ENCODE assay signal across 1 cellular context in the genomic region with DNA sequence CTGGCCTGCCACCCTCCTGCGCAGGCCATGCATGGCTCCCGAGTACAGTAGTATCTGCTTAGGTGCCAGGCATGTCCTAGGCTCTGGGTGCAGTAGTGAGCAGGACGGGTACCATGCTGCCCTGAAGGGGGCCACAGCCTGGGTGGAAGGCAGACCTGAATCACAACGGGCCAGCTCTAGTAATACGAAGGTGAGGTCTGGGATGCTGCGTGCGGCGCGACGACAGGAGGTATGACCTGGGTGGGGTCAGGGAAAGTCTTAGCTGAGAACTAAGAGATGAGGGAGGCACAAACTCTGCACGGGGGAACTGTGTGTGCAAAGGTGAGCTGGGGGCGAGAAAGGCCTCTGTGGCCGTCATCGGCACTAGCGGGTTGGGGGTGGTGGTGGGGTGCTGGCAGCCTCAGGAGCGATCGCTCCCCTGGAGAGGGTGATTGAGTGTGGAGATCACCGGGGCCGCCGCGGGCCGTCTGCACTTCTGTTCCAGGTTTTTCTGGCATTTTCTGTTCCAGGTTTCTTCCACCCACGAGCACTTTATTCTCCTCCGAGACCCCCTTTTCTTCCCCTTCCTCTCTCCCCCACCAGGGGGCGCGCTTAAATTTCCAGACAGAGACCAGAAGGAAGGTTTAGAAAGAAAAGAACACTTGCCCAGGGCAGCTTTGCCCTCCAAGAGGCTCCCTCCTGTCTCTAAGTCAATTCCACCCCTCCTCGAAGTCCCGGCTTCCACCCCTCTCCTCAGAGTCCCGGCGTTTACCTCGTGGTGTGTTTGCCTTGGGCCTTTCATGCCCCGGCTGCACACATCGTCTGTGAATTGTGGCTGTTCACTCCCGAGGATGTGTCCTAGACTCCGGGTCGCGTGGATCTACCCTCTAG.
TF ChIP-seq lines count a peak whose summit lies in the region.

No MANE protein-coding gene starts in this region.

TF ChIP-seq in K562, 482 proteins besides CTCF, POLR2A, EP300 and RAD21 (continued from another document):
- TF ChIP-seq, protein P1, sequence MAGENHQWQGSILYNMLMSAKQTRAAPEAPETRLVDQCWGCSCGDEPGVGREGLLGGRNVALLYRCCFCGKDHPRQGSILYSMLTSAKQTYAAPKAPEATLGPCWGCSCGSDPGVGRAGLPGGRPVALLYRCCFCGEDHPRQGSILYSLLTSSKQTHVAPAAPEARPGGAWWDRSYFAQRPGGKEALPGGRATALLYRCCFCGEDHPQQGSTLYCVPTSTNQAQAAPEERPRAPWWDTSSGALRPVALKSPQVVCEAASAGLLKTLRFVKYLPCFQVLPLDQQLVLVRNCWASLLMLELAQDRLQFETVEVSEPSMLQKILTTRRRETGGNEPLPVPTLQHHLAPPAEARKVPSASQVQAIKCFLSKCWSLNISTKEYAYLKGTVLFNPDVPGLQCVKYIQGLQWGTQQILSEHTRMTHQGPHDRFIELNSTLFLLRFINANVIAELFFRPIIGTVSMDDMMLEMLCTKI (IDR thresholded peaks at IDR 0.05; ENCODE audit: partially characterized antibody), result no peak
- TF ChIP-seq HNRNPK (IDR thresholded peaks at IDR 0.05; ENCODE audit: low read depth, low read length, poor library complexity, severe bottlenecking) (no peak), TRIM25 (IDR thresholded peaks at IDR 0.05; ENCODE audit: borderline replicate concordance) (no peak), ZNF507 (tag; conservative IDR thresholded peaks at IDR 0.05) (no peak), MEIS2 (IDR thresholded peaks at IDR 0.05; ENCODE audit: partially characterized antibody) (no peak), THAP12 (CRISPR knock-in tag; IDR thresholded peaks at IDR 0.05) (no peak), BCOR (IDR thresholded peaks at IDR 0.05) (no peak), ZNF384 (IDR thresholded peaks at IDR 0.05; ENCODE audit: low read depth, low read length) (no peak), NFATC3 (IDR thresholded peaks at IDR 0.05) (no peak), ARID2 (IDR thresholded peaks at IDR 0.05) (peak; percentile 71), GATAD2A (IDR thresholded peaks at IDR 0.05) (no peak), CCNT2 (IDR thresholded peaks at IDR 0.05; ENCODE audit: borderline replicate concordance, extremely low read depth, insufficient read length, low read depth, low read length) (no peak), RCOR1 (IDR thresholded peaks at IDR 0.05; ENCODE audit: borderline replicate concordance in 1 of 2, low read depth in 2 of 2, low read length in 2 of 2) (0 out of 4 replicates have a peak, but pooled peaks of 1 of the 2 experiments have one; percentile 16), THRB (CRISPR knock-in tag; conservative IDR thresholded peaks at IDR 0.05) (no peak), EHMT2 (IDR thresholded peaks at IDR 0.05) (no peak), USF1 (CRISPR knock-in tag; IDR thresholded peaks at IDR 0.05) (no peak), PML (IDR thresholded peaks at IDR 0.05; ENCODE audit: low read length) (no peak), STAT5B (CRISPR knock-in tag; IDR thresholded peaks at IDR 0.05) (no peak), ZKSCAN3 (CRISPR knock-in tag; IDR thresholded peaks at IDR 0.05) (no peak), ZSCAN32 (CRISPR knock-in tag; IDR thresholded peaks at IDR 0.05) (no peak), SMAD4 (CRISPR knock-in tag; conservative IDR thresholded peaks at IDR 0.05) (peak; percentile 57; the same call in 1 of the 2 replicates), CBFB (CRISPR knock-in tag; IDR thresholded peaks at IDR 0.05) (no peak)
- TF ChIP-seq, protein P2, sequence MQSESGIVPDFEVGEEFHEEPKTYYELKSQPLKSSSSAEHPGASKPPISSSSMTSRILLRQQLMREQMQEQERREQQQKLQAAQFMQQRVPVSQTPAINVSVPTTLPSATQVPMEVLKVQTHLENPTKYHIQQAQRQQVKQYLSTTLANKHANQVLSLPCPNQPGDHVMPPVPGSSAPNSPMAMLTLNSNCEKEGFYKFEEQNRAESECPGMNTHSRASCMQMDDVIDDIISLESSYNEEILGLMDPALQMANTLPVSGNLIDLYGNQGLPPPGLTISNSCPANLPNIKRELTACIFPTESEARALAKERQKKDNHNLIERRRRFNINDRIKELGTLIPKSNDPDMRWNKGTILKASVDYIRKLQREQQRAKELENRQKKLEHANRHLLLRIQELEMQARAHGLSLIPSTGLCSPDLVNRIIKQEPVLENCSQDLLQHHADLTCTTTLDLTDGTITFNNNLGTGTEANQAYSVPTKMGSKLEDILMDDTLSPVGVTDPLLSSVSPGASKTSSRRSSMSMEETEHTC (IDR thresholded peaks at IDR 0.05), result no peak
